8 cellular contexts compared by ENCODE assay signal in the genomic region with DNA sequence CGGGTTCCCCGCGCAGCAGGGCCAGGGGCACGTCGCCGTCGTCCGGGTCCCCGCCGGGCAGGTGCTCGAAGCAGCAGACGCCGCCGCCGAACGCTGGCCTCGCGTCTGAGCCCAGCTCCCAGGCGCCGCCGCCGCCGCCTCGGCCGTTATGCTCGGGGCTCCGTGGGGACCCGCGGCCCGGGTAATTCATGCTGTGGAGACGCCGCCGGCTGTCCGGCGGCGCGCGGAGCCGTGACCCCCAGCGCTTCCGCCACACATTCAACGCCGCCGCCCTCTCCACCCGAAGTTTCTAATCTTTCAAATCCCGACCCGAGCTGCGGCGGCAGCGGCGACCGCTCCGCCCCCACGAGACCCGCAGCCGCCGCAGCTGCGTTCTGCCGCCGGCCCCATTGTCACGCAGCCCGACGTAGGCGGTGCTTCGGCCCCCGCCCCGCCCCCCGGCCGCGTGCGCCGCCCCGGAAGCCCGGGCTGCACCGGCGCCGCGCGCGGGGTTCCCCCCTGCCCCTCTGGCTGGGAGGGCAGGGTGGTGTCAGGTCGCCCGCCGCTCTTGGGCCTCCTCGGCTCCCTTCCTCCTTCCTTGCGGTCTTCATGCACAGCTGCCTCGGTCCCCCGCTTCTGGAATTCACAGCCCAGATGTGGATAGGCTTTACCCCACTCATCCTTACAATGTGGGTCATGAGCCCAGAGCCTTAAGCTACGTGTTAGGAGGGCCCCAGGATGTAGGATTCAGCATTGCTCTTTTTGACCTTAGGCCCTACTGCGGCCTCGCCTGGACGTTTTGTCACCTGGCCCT. TPM values are rescaled to one million over a fixed set of nuclear protein-coding genes. Genes with fewer than 3 reads are reported as not detected.
DNase-seq lines count a peak whose midpoint lies in the region; ATAC-seq and TF ChIP-seq lines count a peak whose summit lies in the region.

A gene (minus strand): TSS at position 415 of the 793 bp plus-strand sequence. CDS start 225 bp downstream, at position 190.

- DNase-seq in G401 (ENCODE audit: low spot score) = peak; percentile 69
- DNase-seq in H7 = peak; percentile 96
- DNase-seq in M059J (ENCODE audit: low read depth) = peak; percentile 55
- DNase-seq in activated naive CD4-positive, alpha-beta T cell treated with anti-CD3 and anti-CD28 coated beads, Interleukin-2, amount 50 U/mL, for 16 hours = peak; percentile 86
- DNase-seq in glomerular endothelial cell (ENCODE audit: extremely low read depth, low read depth, low spot score) = no peak
- peak; percentile 97 for DNase-seq in osteoblast (ENCODE audit: insufficient read length, low spot score, missing footprints)
- peak; percentile 9 for DNase-seq in thoracic aorta (ENCODE audit: low spot score)

- peak within 1 kb of the TSS; percentile 90 for H3K4me2 ChIP-seq in osteoblast (ENCODE audit: insufficient read depth, low read length)

- H3K79me2 ChIP-seq in osteoblast (ENCODE audit: insufficient read depth, low read length) = peaks cover 43% of the 10 kb centered on the region

- TF ChIP-seq CTCF in osteoblast (IDR thresholded peaks at IDR 0.05; ENCODE audit: extremely low read depth, low read depth, low read length) = no peak
- no peak for TF ChIP-seq CTCF in thoracic aorta (IDR thresholded peaks at IDR 0.05)

- H3K4me3 ChIP-seq in H7 (ENCODE audit: insufficient read depth, low read depth, low read length) = peak within 1 kb of the TSS; percentile 91
- H3K4me3 ChIP-seq in osteoblast (ENCODE audit: insufficient read depth, low read length) = peak within 1 kb of the TSS; percentile 94
- H3K4me3 ChIP-seq in thoracic aorta = peak within 1 kb of the TSS; percentile 79

- H3K9me3 ChIP-seq in osteoblast (ENCODE audit: low read depth, low read length) (no peaks in the 10 kb centered on the region), thoracic aorta (no peaks in the 10 kb centered on the region)

- in situ Hi-C loops in G401 (cut with HindIII; ENCODE audit: low sequenced_read_pairs) = no loop called here

- H2AFZ ChIP-seq in osteoblast (ENCODE audit: low read length) = peak within 1 kb of the TSS; percentile 93

- ATAC-seq in SK-N-SH treated with all-trans-retinoic acid at 6 μM for 48 hours = peak; percentile 80
- ATAC-seq in thoracic aorta (ENCODE audit: insufficient number of reproducible peaks, low FRiP score, low read depth) = peak; percentile 84

- H3K36me3 ChIP-seq in H7 (replicated peaks; ENCODE audit: control insufficient read depth, insufficient read depth, low read length) = no peaks in the 10 kb centered on the region
- no peaks in the 10 kb centered on the region for H3K36me3 ChIP-seq in osteoblast (ENCODE audit: insufficient read depth, low read length)
- no peaks in the 10 kb centered on the region for H3K36me3 ChIP-seq in thoracic aorta

- H3K27me3 ChIP-seq in H7 (ENCODE audit: control insufficient read depth, insufficient read depth, low read length) (peaks cover 5% of the 10 kb centered on the region), osteoblast (ENCODE audit: insufficient read depth, low read length) (no peaks in the 10 kb centered on the region), thoracic aorta (replicated peaks; ENCODE audit: insufficient read depth) (no peaks in the 10 kb centered on the region)

- H3K27ac ChIP-seq in osteoblast (ENCODE audit: low read depth, low read length) = peak within 1 kb of the TSS; percentile 66
- peak within 1 kb of the TSS; percentile 86 to 87 for H3K27ac ChIP-seq in thoracic aorta

- H3K4me1 ChIP-seq in osteoblast (ENCODE audit: insufficient read depth, low read length) (peaks cover 11% of the 10 kb centered on the region), thoracic aorta (ENCODE audit: control insufficient read depth in 1 of 2, low read depth in 2 of 2) (peaks cover 14 to 20% of the 10 kb centered on the region in 2 donors)

- H4K20me1 ChIP-seq in osteoblast (ENCODE audit: insufficient read depth, low read length) = peaks cover 20% of the 10 kb centered on the region

TF ChIP-seq in SK-N-SH treated with all-trans-retinoic acid at 6 μM for 48 hours, 23 proteins besides CTCF, POLR2A, EP300 and RAD21 (continues in another document):
- TF ChIP-seq ESRRG (CRISPR knock-in tag; IDR thresholded peaks at IDR 0.05) = no peak
- no peak for TF ChIP-seq CSDC2 (CRISPR knock-in tag; IDR thresholded peaks at IDR 0.05)
- no peak for TF ChIP-seq SNAI2 (CRISPR knock-in tag; IDR thresholded peaks at IDR 0.05)
- TF ChIP-seq ZFP3 (CRISPR knock-in tag; IDR thresholded peaks at IDR 0.05) = no peak
- no peak for TF ChIP-seq ZNF70 (CRISPR knock-in tag; IDR thresholded peaks at IDR 0.05)
- TF ChIP-seq TOX (CRISPR knock-in tag; IDR thresholded peaks at IDR 0.05; ENCODE audit: borderline replicate concordance) = no peak
- no peak for TF ChIP-seq RARB (CRISPR knock-in tag; IDR thresholded peaks at IDR 0.05)
- TF ChIP-seq, protein P1, sequence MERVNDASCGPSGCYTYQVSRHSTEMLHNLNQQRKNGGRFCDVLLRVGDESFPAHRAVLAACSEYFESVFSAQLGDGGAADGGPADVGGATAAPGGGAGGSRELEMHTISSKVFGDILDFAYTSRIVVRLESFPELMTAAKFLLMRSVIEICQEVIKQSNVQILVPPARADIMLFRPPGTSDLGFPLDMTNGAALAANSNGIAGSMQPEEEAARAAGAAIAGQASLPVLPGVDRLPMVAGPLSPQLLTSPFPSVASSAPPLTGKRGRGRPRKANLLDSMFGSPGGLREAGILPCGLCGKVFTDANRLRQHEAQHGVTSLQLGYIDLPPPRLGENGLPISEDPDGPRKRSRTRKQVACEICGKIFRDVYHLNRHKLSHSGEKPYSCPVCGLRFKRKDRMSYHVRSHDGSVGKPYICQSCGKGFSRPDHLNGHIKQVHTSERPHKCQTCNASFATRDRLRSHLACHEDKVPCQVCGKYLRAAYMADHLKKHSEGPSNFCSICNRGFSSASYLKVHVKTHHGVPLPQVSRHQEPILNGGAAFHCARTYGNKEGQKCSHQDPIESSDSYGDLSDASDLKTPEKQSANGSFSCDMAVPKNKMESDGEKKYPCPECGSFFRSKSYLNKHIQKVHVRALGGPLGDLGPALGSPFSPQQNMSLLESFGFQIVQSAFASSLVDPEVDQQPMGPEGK (CRISPR knock-in tag; IDR thresholded peaks at IDR 0.05; ENCODE audit: borderline replicate concordance) = no peak
- no peak for TF ChIP-seq ZFP30 (CRISPR knock-in tag; IDR thresholded peaks at IDR 0.05)
- TF ChIP-seq OSR1 (CRISPR knock-in tag; IDR thresholded peaks at IDR 0.05) = no peak
- no peak for TF ChIP-seq TCF4 (CRISPR knock-in tag; IDR thresholded peaks at IDR 0.05; ENCODE audit: borderline replicate concordance)
- TF ChIP-seq, protein P2, sequence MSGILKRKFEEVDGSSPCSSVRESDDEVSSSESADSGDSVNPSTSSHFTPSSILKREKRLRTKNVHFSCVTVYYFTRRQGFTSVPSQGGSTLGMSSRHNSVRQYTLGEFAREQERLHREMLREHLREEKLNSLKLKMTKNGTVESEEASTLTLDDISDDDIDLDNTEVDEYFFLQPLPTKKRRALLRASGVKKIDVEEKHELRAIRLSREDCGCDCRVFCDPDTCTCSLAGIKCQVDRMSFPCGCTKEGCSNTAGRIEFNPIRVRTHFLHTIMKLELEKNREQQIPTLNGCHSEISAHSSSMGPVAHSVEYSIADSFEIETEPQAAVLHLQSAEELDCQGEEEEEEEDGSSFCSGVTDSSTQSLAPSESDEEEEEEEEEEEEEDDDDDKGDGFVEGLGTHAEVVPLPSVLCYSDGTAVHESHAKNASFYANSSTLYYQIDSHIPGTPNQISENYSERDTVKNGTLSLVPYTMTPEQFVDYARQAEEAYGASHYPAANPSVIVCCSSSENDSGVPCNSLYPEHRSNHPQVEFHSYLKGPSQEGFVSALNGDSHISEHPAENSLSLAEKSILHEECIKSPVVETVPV (CRISPR knock-in tag; IDR thresholded peaks at IDR 0.05) = no peak
- TF ChIP-seq GLIS3 (CRISPR knock-in tag; IDR thresholded peaks at IDR 0.05) = no peak
- TF ChIP-seq, protein P3, sequence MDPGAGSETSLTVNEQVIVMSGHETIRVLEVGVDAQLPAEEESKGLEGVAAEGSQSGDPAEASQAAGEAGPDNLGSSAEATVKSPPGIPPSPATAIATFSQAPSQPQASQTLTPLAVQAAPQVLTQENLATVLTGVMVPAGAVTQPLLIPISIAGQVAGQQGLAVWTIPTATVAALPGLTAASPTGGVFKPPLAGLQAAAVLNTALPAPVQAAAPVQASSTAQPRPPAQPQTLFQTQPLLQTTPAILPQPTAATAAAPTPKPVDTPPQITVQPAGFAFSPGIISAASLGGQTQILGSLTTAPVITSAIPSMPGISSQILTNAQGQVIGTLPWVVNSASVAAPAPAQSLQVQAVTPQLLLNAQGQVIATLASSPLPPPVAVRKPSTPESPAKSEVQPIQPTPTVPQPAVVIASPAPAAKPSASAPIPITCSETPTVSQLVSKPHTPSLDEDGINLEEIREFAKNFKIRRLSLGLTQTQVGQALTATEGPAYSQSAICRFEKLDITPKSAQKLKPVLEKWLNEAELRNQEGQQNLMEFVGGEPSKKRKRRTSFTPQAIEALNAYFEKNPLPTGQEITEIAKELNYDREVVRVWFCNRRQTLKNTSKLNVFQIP (CRISPR knock-in tag; IDR thresholded peaks at IDR 0.05; ENCODE audit: borderline replicate concordance, low read depth) = no peak
- TF ChIP-seq, protein P4, sequence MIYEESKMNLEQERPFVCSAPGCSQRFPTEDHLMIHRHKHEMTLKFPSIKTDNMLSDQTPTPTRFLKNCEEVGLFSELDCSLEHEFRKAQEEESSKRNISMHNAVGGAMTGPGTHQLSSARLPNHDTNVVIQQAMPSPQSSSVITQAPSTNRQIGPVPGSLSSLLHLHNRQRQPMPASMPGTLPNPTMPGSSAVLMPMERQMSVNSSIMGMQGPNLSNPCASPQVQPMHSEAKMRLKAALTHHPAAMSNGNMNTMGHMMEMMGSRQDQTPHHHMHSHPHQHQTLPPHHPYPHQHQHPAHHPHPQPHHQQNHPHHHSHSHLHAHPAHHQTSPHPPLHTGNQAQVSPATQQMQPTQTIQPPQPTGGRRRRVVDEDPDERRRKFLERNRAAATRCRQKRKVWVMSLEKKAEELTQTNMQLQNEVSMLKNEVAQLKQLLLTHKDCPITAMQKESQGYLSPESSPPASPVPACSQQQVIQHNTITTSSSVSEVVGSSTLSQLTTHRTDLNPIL (CRISPR knock-in tag; IDR thresholded peaks at IDR 0.05; ENCODE audit: low read depth) = no peak
- TF ChIP-seq ARNTL (CRISPR knock-in tag; IDR thresholded peaks at IDR 0.05; ENCODE audit: borderline replicate concordance, low read depth) = no peak

RNA-seq across cellular contexts. Expression of the gene that starts here (rescaled TPM):
- 24.5 and 39.9 TPM in 2 replicates for total RNA-seq in G401 (2014; rRNA removed; shearing (Covaris generic))
- total RNA-seq in H7 (2014; rRNA removed; shearing (Covaris generic)) = 8.1 and 12.5 TPM in 2 replicates
- 5.0 and 6.7 TPM in 2 replicates for total RNA-seq in M059J (2014; rRNA removed; shearing (Covaris generic))
- total RNA-seq in glomerular endothelial cell (11.0 and 19.6 TPM in 2 replicates), osteoblast (30.0 and 38.0 TPM in 2 replicates), thoracic aorta (10 to 100 TPM; 31.8 to 46.0 TPM)
